16 cellular contexts compared by ENCODE assay signal in the genomic region with DNA sequence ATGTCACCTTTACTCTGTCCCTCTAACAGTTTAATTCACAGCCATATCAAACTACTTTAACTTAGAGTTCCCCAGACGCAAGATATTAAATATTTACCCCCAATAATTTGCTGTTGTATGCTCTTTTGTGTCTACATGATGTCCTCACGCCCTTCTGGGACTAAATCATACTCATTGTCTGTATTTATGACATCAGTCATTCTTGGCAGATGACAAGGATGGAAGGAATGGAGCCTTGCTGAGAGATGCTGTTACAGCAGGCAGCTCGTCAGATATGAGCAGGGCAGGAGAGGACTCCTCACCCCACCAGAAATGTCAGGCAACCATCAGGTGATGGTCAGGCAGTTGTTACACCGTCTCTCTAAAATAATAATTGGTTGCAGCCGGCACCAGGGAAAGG. TPM values are rescaled to one million over a fixed set of nuclear protein-coding genes. Genes with fewer than 3 reads are reported as not detected.
DNase-seq lines count a peak whose midpoint lies in the region; TF ChIP-seq lines count a peak whose summit lies in the region.
"Had no signal": no experiment of that assay in that cellular context is flagged by ENCODE, and none has a peak within 500 bp of the region (broad histone marks: within the 10 kb centered on the region; RNA-seq: fewer than 3 reads in every experiment).

No MANE protein-coding gene starts in this region.

- no TSS peak for BruUV-seq in mammary epithelial cell (replicated peaks; lab: Mats Ljungman, UMichigan)

- H3K4me2 ChIP-seq in neuronal stem cell (ENCODE audit: insufficient read depth, low read length, poor library complexity, severe bottlenecking): no peak overlapping the region
- no peak overlapping the region for H3K4me2 ChIP-seq in mammary epithelial cell (ENCODE audit: insufficient read depth, low read depth, low read length)
- no peak overlapping the region for H3K4me2 ChIP-seq in SK-N-SH
- H3K4me2 ChIP-seq: A549, GM23338 had no signal

- H2BK15ac ChIP-seq in neuronal stem cell (ENCODE audit: low read length): no peak overlapping the region

- H3K36me3 ChIP-seq in CD8-positive, alpha-beta memory T cell (ENCODE audit: insufficient read depth, low read length): peaks cover 42% of the 10 kb centered on the region
- H3K36me3 ChIP-seq in neuronal stem cell (replicated peaks in 1 of 2; ENCODE audit: control insufficient read depth in 2 of 2, insufficient read depth in 2 of 2, low read length in 2 of 2) (peaks cover 2 to 74% of the 10 kb centered on the region in 2 donors), mammary epithelial cell (ENCODE audit: insufficient read depth, low read length) (no peaks in the 10 kb centered on the region), SK-N-SH (replicated peaks in 1 of 2; ENCODE audit: control insufficient read depth in 1 of 2, insufficient read depth in 2 of 2, low read length in 1 of 2) (peaks cover 6 to 9% of the 10 kb centered on the region in 2 experiments)
- H3K36me3 ChIP-seq: BE2C had no signal

- no peak overlapping the region for H2BK12ac ChIP-seq in neuronal stem cell (ENCODE audit: low read length)

- no peak overlapping the region for H3K23ac ChIP-seq in neuronal stem cell (ENCODE audit: low read depth, low read length, poor library complexity)

- no peak overlapping the region for H4K8ac ChIP-seq in neuronal stem cell (ENCODE audit: low read depth, low read length)

- peaks cover 7% of the 10 kb centered on the region for H3F3A ChIP-seq in SK-N-SH (replicated peaks; ENCODE audit: insufficient read depth)

- peak overlapping the region; percentile 27 for H3K4ac ChIP-seq in neuronal stem cell (ENCODE audit: low read length)

- H3K36me3 Mint-ChIP-seq in CD8-positive, alpha-beta memory T cell: peaks cover 7 to 82% (median 29%) of the 10 kb centered on the region in 3 donors
- peaks cover 80% of the 10 kb centered on the region for H3K36me3 Mint-ChIP-seq in activated T-helper 2 cell treated with anti-CD3 and anti-CD28 coated beads, Interferon-gamma antibody, Interleukin-2, Interleukin-4, amounts not matched to agents 10 μg/mL and 5 μg/mL and 100 μg/mL, durations not matched to agents 14 hours and 24 hours and 36 hours (ENCODE audit: low read depth)

- H2BK5ac ChIP-seq in neuronal stem cell (ENCODE audit: low read length): no peak overlapping the region

- intact Hi-C loops in activated T-helper 2 cell treated with anti-CD3 and anti-CD28 coated beads, Interferon-gamma antibody, Interleukin-2, Interleukin-4, amounts not matched to agents 10 μg/mL and 5 μg/mL and 100 μg/mL, durations not matched to agents 14 hours and 24 hours and 36 hours (cut with micrococcal nuclease): no loop called here
- intact Hi-C loops in mammary epithelial cell (cut with micrococcal nuclease): no loop called here

- H3K9ac ChIP-seq in neuronal stem cell (ENCODE audit: low read depth, low read length, poor library complexity) (no peak overlapping the region), mammary epithelial cell (ENCODE audit: insufficient read depth, low read length) (no peak overlapping the region), SK-N-SH (no peak overlapping the region)

- POLR2A ChIA-PET in CD8-positive, alpha-beta memory T cell (lab: Charles Lee): interaction anchor here (1.2 kb wide), 1 partner anchor 10 kb away, joined by 5 read pairs; no protein-coding TSS in a partner anchor
- POLR2A ChIA-PET in SK-N-SH (lab: Yijun Ruan, JAX): no interaction called here

- no peaks in the 10 kb centered on the region for H3K27me3 ChIP-seq in CD8-positive, alpha-beta memory T cell (ENCODE audit: insufficient read depth, low read length, poor library complexity, severe bottlenecking)
- no peaks in the 10 kb centered on the region for H3K27me3 ChIP-seq in neuronal stem cell (ENCODE audit: control insufficient read depth in 3 of 3, insufficient read depth in 3 of 3, low read depth in 1 of 3, low read length in 3 of 3)
- no peaks in the 10 kb centered on the region for H3K27me3 ChIP-seq in mammary epithelial cell (ENCODE audit: insufficient read depth, low read length)
- H3K27me3 ChIP-seq in SK-N-SH (ENCODE audit: insufficient read depth): no peaks in the 10 kb centered on the region
- H3K27me3 ChIP-seq: BE2C had no signal

- no peak for DNase-seq in CD8-positive, alpha-beta memory T cell
- DNase-seq in activated T-helper 2 cell treated with anti-CD3 and anti-CD28 coated beads, Interferon-gamma antibody, Interleukin-2, Interleukin-4, amounts not matched to agents 10 μg/mL and 5 μg/mL and 100 μg/mL, durations not matched to agents 14 hours and 24 hours and 36 hours (ENCODE audit: low spot score): no peak
- DNase-seq in epithelial cell of proximal tubule (ENCODE audit: low read depth) (no peak), neuronal stem cell (ENCODE audit: low spot score) (no peak), mammary epithelial cell (no peak), NCI-H146 treated with DMSO at 0.1 percent for 48 hours (lab: John Stamatoyannopoulos, UW; ENCODE audit: unreplicated experiment) (no peak), SK-N-SH (no peak)
- DNase-seq: BE2C, Calu3, DMS 273 treated with DMSO at 0.1 percent for 48 hours, H9, IMR-90 had no signal

- no peak overlapping the region for H3K18ac ChIP-seq in neuronal stem cell (ENCODE audit: low read length)

- no peak for TF ChIP-seq EP300 in SK-N-SH (IDR thresholded peaks at IDR 0.05; ENCODE audit: borderline replicate concordance in 1 of 2, low read depth in 1 of 2, low read length in 1 of 2)

- H3K9me3 ChIP-seq in CD8-positive, alpha-beta memory T cell (ENCODE audit: low read length): no peaks in the 10 kb centered on the region
- H3K9me3 ChIP-seq in neuronal stem cell (replicated peaks in 1 of 2; ENCODE audit: control insufficient read depth in 2 of 2, insufficient read depth in 1 of 2, low read depth in 1 of 2, low read length in 2 of 2) (no peaks in the 10 kb centered on the region), mammary epithelial cell (replicated peaks; ENCODE audit: insufficient read depth, low read length) (no peaks in the 10 kb centered on the region), SK-N-SH (no peaks in the 10 kb centered on the region)
- H3K9me3 ChIP-seq: A549, BE2C had no signal

- no peak overlapping the region for H3K14ac ChIP-seq in neuronal stem cell (ENCODE audit: low read length)

- no peak overlapping the region for H4K91ac ChIP-seq in neuronal stem cell (ENCODE audit: low read depth, low read length, poor library complexity)

- no peaks in the 10 kb centered on the region for H3K4me1 ChIP-seq in CD8-positive, alpha-beta memory T cell (ENCODE audit: insufficient read depth, low read length)
- H3K4me1 ChIP-seq in neuronal stem cell (ENCODE audit: control insufficient read depth in 2 of 2, insufficient read depth in 1 of 2, low read depth in 1 of 2, low read length in 2 of 2) (no peaks in the 10 kb centered on the region), mammary epithelial cell (ENCODE audit: insufficient read depth, low read length) (no peaks in the 10 kb centered on the region), SK-N-SH (ENCODE audit: control insufficient read depth in 1 of 2, insufficient read depth in 2 of 2, low read depth in 1 of 2, low read length in 1 of 2) (no peaks in the 10 kb centered on the region; a peak in 1 of 4 replicates)
- H3K4me1 ChIP-seq: A549, BE2C had no signal

- TF ChIP-seq CTCF in epithelial cell of proximal tubule (conservative IDR thresholded peaks at IDR 0.05; ENCODE audit: low read depth, low read length): no peak
- TF ChIP-seq CTCF in mammary epithelial cell (conservative IDR thresholded peaks at IDR 0.05 in 1 of 2, IDR thresholded peaks at IDR 0.05 in 1 of 2; ENCODE audit: extremely low read depth in 1 of 2, insufficient read depth in 1 of 2, low read depth in 1 of 2, low read length in 2 of 2): no peak
- no peak for TF ChIP-seq CTCF in SK-N-SH (IDR thresholded peaks at IDR 0.05)

- H3K79me2 ChIP-seq in mammary epithelial cell (ENCODE audit: insufficient read depth, low read length) (no peaks in the 10 kb centered on the region), SK-N-SH (ENCODE audit: insufficient read depth) (no peaks in the 10 kb centered on the region)

- H2BK120ac ChIP-seq in neuronal stem cell (ENCODE audit: low read depth, low read length): no peak overlapping the region

- H3K9me3 Mint-ChIP-seq in CD8-positive, alpha-beta memory T cell: no peaks in the 10 kb centered on the region
- no peaks in the 10 kb centered on the region for H3K9me3 Mint-ChIP-seq in activated T-helper 2 cell treated with anti-CD3 and anti-CD28 coated beads, Interferon-gamma antibody, Interleukin-2, Interleukin-4, amounts not matched to agents 10 μg/mL and 5 μg/mL and 100 μg/mL, durations not matched to agents 14 hours and 24 hours and 36 hours
- H3K9me3 Mint-ChIP-seq: GM23338, H9 had no signal

- CTCF ChIA-PET in CD8-positive, alpha-beta memory T cell (lab: Charles Lee): no interaction called here
- CTCF ChIA-PET in mammary epithelial cell (lab: Charles Lee; ENCODE audit: low non-redundant PET): no interaction called here
- CTCF ChIA-PET in SK-N-SH (lab: Yijun Ruan, JAX): no interaction called here

- H3K27ac Mint-ChIP-seq in CD8-positive, alpha-beta memory T cell: peak overlapping the region in 5 of 8 donors; percentile 41 to 69 (median 62)
- H3K27ac Mint-ChIP-seq in activated T-helper 2 cell treated with anti-CD3 and anti-CD28 coated beads, Interferon-gamma antibody, Interleukin-2, Interleukin-4, amounts not matched to agents 10 μg/mL and 5 μg/mL and 100 μg/mL, durations not matched to agents 14 hours and 24 hours and 36 hours: peak overlapping the region; percentile 19
- H3K27ac Mint-ChIP-seq: GM23338, H9 had no signal

- no peak overlapping the region for H3K4me3 Mint-ChIP-seq in CD8-positive, alpha-beta memory T cell
- H3K4me3 Mint-ChIP-seq in activated T-helper 2 cell treated with anti-CD3 and anti-CD28 coated beads, Interferon-gamma antibody, Interleukin-2, Interleukin-4, amounts not matched to agents 10 μg/mL and 5 μg/mL and 100 μg/mL, durations not matched to agents 14 hours and 24 hours and 36 hours (ENCODE audit: low read depth): no peak overlapping the region
- H3K4me3 Mint-ChIP-seq: GM23338, H9 had no signal

- TF ChIP-seq RAD21 in SK-N-SH (IDR thresholded peaks at IDR 0.05; ENCODE audit: low read length): no peak

- H3K79me1 ChIP-seq in neuronal stem cell (ENCODE audit: low read depth, low read length): no peaks in the 10 kb centered on the region

- H2AFZ ChIP-seq in neuronal stem cell (ENCODE audit: low read length): no peak overlapping the region
- H2AFZ ChIP-seq in mammary epithelial cell (ENCODE audit: low read depth, low read length): no peak overlapping the region
- no peak overlapping the region for H2AFZ ChIP-seq in SK-N-SH (ENCODE audit: low read depth)
- H2AFZ ChIP-seq: GM23338 had no signal

- H3K4me1 Mint-ChIP-seq in CD8-positive, alpha-beta memory T cell: peaks cover 20 to 35% (median 25%) of the 10 kb centered on the region in 3 donors
- H3K4me1 Mint-ChIP-seq in activated T-helper 2 cell treated with anti-CD3 and anti-CD28 coated beads, Interferon-gamma antibody, Interleukin-2, Interleukin-4, amounts not matched to agents 10 μg/mL and 5 μg/mL and 100 μg/mL, durations not matched to agents 14 hours and 24 hours and 36 hours (ENCODE audit: low read depth): peaks cover 4% of the 10 kb centered on the region

- no peak overlapping the region for H2AK5ac ChIP-seq in neuronal stem cell (ENCODE audit: low read depth, low read length)

- in situ Hi-C loops in mammary epithelial cell (cut with MboI; ENCODE audit: low sequenced_read_pairs in 2 of 2): no loop called here

- no peaks in the 10 kb centered on the region for H3K27me3 Mint-ChIP-seq in CD8-positive, alpha-beta memory T cell
- no peaks in the 10 kb centered on the region for H3K27me3 Mint-ChIP-seq in activated T-helper 2 cell treated with anti-CD3 and anti-CD28 coated beads, Interferon-gamma antibody, Interleukin-2, Interleukin-4, amounts not matched to agents 10 μg/mL and 5 μg/mL and 100 μg/mL, durations not matched to agents 14 hours and 24 hours and 36 hours (ENCODE audit: low read depth)

- no peak overlapping the region for H3K4me3 ChIP-seq in CD8-positive, alpha-beta memory T cell (ENCODE audit: low read length)
- H3K4me3 ChIP-seq in epithelial cell of proximal tubule (ENCODE audit: low read depth, low read length) (peak overlapping the region; percentile 52), neuronal stem cell (ENCODE audit: low read length in 2 of 2) (no peak overlapping the region), mammary epithelial cell (replicated peaks in 1 of 3; ENCODE audit: insufficient read depth in 1 of 3, low read depth in 2 of 3, low read length in 3 of 3) (no peak overlapping the region), SK-N-SH (ENCODE audit: low read depth in 2 of 2, low read length in 1 of 2) (no peak overlapping the region)
- H3K4me3 ChIP-seq: A549, GM23338 had no signal

- no CpG with 5 or more reads among the region's 5 CpGs for WGBS in neuronal stem cell (ENCODE audit: extremely low coverage in 2 of 2, insufficient read length in 2 of 2, insufficient replicate concordance in 1 of 2), 2 donors
- 91% methylated on average over 4 of the region's 5 CpGs for WGBS in mammary epithelial cell (ENCODE audit: low coverage, missing lambda C conversion rate)
- WGBS in SK-N-SH (ENCODE audit: low lambda C conversion rate): 94% methylated on average over 5 of the region's 5 CpGs

- no peak overlapping the region for H3K27ac ChIP-seq in CD8-positive, alpha-beta memory T cell (ENCODE audit: low read depth, low read length)
- H3K27ac ChIP-seq in neuronal stem cell (replicated peaks; ENCODE audit: low read length) (no peak overlapping the region), mammary epithelial cell (ENCODE audit: insufficient read depth, low read depth, low read length) (no peak overlapping the region), SK-N-SH (ENCODE audit: low read depth in 2 of 2, low read length in 1 of 2) (no peak overlapping the region)
- H3K27ac ChIP-seq: A549, C4-2B had no signal

- H4K20me1 ChIP-seq in mammary epithelial cell (ENCODE audit: insufficient read depth, low read length) (no peaks in the 10 kb centered on the region), SK-N-SH (ENCODE audit: insufficient read depth) (no peaks in the 10 kb centered on the region)

- dilution Hi-C loops in mammary epithelial cell (cut with HindIII; ENCODE audit: low sequenced_read_pairs): loop anchor here (5.0 to 10.0 kb wide), 2 partner anchors 82 to 151 kb away; a partner anchor contains a TSS

- no peaks in the 10 kb centered on the region for H3K9me2 ChIP-seq in SK-N-SH

RNA-seq across cellular contexts. Expression of a gene that starts 41.8 kb away (rescaled TPM):
- total RNA-seq in CD8-positive, alpha-beta memory T cell: 100 to 1,000 TPM; 132 TPM
- 95.8 TPM for polyA plus RNA-seq in CD8-positive, alpha-beta memory T cell
- total RNA-seq in activated T-helper 2 cell treated with anti-CD3 and anti-CD28 coated beads, Interferon-gamma antibody, Interleukin-2, Interleukin-4, amounts not matched to agents 10 μg/mL and 5 μg/mL and 100 μg/mL, durations not matched to agents 14 hours and 24 hours and 36 hours: 108 and 110 TPM in 2 replicates
- total RNA-seq in epithelial cell of proximal tubule (6.3 and 14.7 TPM in 2 replicates), mammary epithelial cell (10 to 100 TPM; 10.5 to 14.2 TPM)
- 30.9 TPM for polyA plus RNA-seq in neuronal stem cell (2013, experiment 1 of 2)
- polyA plus RNA-seq in neuronal stem cell (2013, experiment 2 of 2): 30.1 TPM
- polyA plus RNA-seq in mammary epithelial cell (8.5 TPM), SK-N-SH (2012; rRNA removed) (16.4 and 21.7 TPM in 2 replicates)
- polyA minus RNA-seq in mammary epithelial cell: 26.7 TPM
- polyA plus RNA-seq in SK-N-SH (2012; cell fraction: cytosol; rRNA removed): 14.0 and 16.6 TPM in 2 replicates
- polyA plus RNA-seq in SK-N-SH (2012; cell fraction: nucleus; rRNA removed): 63.6 and 66.5 TPM in 2 replicates

RNA-seq across cellular contexts. Expression of a gene that starts 43.5 kb away (rescaled TPM):
- total RNA-seq in CD8-positive, alpha-beta memory T cell: 1 to 10 TPM; 6.4 to 7.4 TPM
- 1.9 TPM for polyA plus RNA-seq in CD8-positive, alpha-beta memory T cell
- total RNA-seq in activated T-helper 2 cell treated with anti-CD3 and anti-CD28 coated beads, Interferon-gamma antibody, Interleukin-2, Interleukin-4, amounts not matched to agents 10 μg/mL and 5 μg/mL and 100 μg/mL, durations not matched to agents 14 hours and 24 hours and 36 hours: 9.2 and 9.7 TPM in 2 replicates
- 1.6 and 2.8 TPM in 2 replicates for total RNA-seq in epithelial cell of proximal tubule
- 3.8 TPM for polyA plus RNA-seq in neuronal stem cell (2013, experiment 1 of 2)
- polyA plus RNA-seq in neuronal stem cell (2013, experiment 2 of 2): 4.0 TPM
- total RNA-seq in mammary epithelial cell: 1 to 10 TPM; 1.8 to 6.4 TPM
- 0.36 TPM for polyA plus RNA-seq in mammary epithelial cell
- polyA minus RNA-seq in mammary epithelial cell: 0.21 TPM
- 1.3 and 2.2 TPM in 2 replicates for polyA plus RNA-seq in SK-N-SH (2012; rRNA removed)
- 2.7 TPM in 2 replicates for polyA plus RNA-seq in SK-N-SH (2012; cell fraction: cytosol; rRNA removed)
- polyA plus RNA-seq in SK-N-SH (2012; cell fraction: nucleus; rRNA removed): 1.8 and 2.8 TPM in 2 replicates

RNA-seq across cellular contexts. Expression of a gene that starts 43.8 kb away (rescaled TPM):
- total RNA-seq in CD8-positive, alpha-beta memory T cell: 100 to 1,000 TPM; 129 to 135 TPM
- polyA plus RNA-seq in CD8-positive, alpha-beta memory T cell: 24.1 TPM
- 119 and 125 TPM in 2 replicates for total RNA-seq in activated T-helper 2 cell treated with anti-CD3 and anti-CD28 coated beads, Interferon-gamma antibody, Interleukin-2, Interleukin-4, amounts not matched to agents 10 μg/mL and 5 μg/mL and 100 μg/mL, durations not matched to agents 14 hours and 24 hours and 36 hours
- total RNA-seq in epithelial cell of proximal tubule (77.4 and 81.9 TPM in 2 replicates), mammary epithelial cell (10 to 100 TPM; 14.0 to 55.7 TPM)
- polyA plus RNA-seq in neuronal stem cell (2013, experiment 1 of 2): 47.5 TPM
- 43.5 TPM for polyA plus RNA-seq in neuronal stem cell (2013, experiment 2 of 2)
- polyA plus RNA-seq in mammary epithelial cell (46.2 TPM), SK-N-SH (2012; rRNA removed) (39.6 and 53.0 TPM in 2 replicates)
- 32.1 TPM for polyA minus RNA-seq in mammary epithelial cell
- polyA plus RNA-seq in SK-N-SH (2012; cell fraction: cytosol; rRNA removed): 23.3 and 28.9 TPM in 2 replicates
- 153 and 182 TPM in 2 replicates for polyA plus RNA-seq in SK-N-SH (2012; cell fraction: nucleus; rRNA removed)

RNA-seq across cellular contexts. Expression of a gene that starts 55.9 kb away (rescaled TPM):
- total RNA-seq in CD8-positive, alpha-beta memory T cell: under 1 TPM in 1 of 2 experiments, not detected in 1; 0.13 TPM
- polyA plus RNA-seq in CD8-positive, alpha-beta memory T cell: not detected
- 0.37 and 0.94 TPM in 2 replicates for total RNA-seq in activated T-helper 2 cell treated with anti-CD3 and anti-CD28 coated beads, Interferon-gamma antibody, Interleukin-2, Interleukin-4, amounts not matched to agents 10 μg/mL and 5 μg/mL and 100 μg/mL, durations not matched to agents 14 hours and 24 hours and 36 hours
- 0.63 and 5.0 TPM in 2 replicates for total RNA-seq in epithelial cell of proximal tubule
- 3.0 TPM for polyA plus RNA-seq in neuronal stem cell (2013, experiment 1 of 2)
- 2.6 TPM for polyA plus RNA-seq in neuronal stem cell (2013, experiment 2 of 2)
- 10 to 100 TPM in 1 of 2 donors, 1 to 10 TPM in 1; 2.5 to 35.8 TPM for total RNA-seq in mammary epithelial cell
- polyA plus RNA-seq in mammary epithelial cell: 6.7 TPM
- 23.4 TPM for polyA minus RNA-seq in mammary epithelial cell
- polyA plus RNA-seq in SK-N-SH (2012; rRNA removed): 0.47 and 0.61 TPM in 2 replicates
- polyA plus RNA-seq in SK-N-SH (2012; cell fraction: cytosol; rRNA removed): 0.50 and 0.60 TPM in 2 replicates
- polyA plus RNA-seq in SK-N-SH (2012; cell fraction: nucleus; rRNA removed): 0.59 and 0.88 TPM in 2 replicates
- total RNA-seq: HT-29 had no signal
